Comparison of ENCODE assay signal across 22 cellular contexts in the genomic region with DNA sequence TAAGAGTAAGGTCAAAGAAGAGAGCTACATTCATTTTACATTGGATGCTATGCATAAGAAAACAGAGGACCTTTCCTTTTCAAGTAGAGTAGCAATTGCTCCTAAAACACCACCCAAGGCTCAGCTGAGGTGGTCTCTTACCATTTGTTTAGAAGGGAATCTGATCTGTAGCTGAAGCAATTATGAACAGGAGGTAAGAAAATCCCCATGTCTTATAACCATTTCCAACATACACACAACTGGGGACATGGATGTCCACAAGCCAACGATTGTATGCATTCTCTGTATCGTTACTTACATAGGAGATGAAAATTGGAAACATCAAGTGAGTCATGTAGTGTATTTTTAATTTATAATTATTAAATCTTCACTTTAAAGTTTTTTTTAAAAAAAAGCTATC.
"Had no signal": no experiment of that assay in that cellular context is flagged by ENCODE, and none has a peak within 500 bp of the region (broad histone marks: within the 10 kb centered on the region; RNA-seq: fewer than 3 reads in every experiment).

No MANE protein-coding gene starts in this region.

- H3K36me3 ChIP-seq: heart right ventricle, thoracic aorta, upper lobe of left lung had no signal

- H3K9me3 Mint-ChIP-seq: activated CD4-positive, alpha-beta T cell treated with anti-CD3 and anti-CD28 coated beads, Interleukin-2, amount 10 ng/mL, durations not matched to agents 24 days and 14 days; activated naive CD8-positive, alpha-beta T cell treated with anti-CD3 and anti-CD28 coated beads, Interleukin-2, amount 50 U/mL, for 24 hours; activated T-helper 1 cell treated with anti-CD3 and anti-CD28 coated beads, Interleukin-12 subunit alpha, Interleukin-12 subunit beta, Interleukin-2, Interleukin-4 antibody, amounts not matched to agents 30 ng/mL and 10 ng/mL and 1 ng/mL, durations not matched to agents 14 hours and 24 hours and 36 hours; T-helper 1 cell treated with Interleukin-12 subunit alpha and Interleukin-12 subunit beta and Interleukin-4 antibody, amounts not matched to agents 30 μg/mL and 1 μg/mL, for 36 hours had no signal

- H3K9me3 ChIP-seq: body of pancreas, heart right ventricle, thoracic aorta, upper lobe of left lung had no signal

- H3K4me3 ChIP-seq: body of pancreas, heart right ventricle, thoracic aorta, upper lobe of left lung had no signal

- H3K27me3 Mint-ChIP-seq: activated CD4-positive, alpha-beta memory T cell treated with anti-CD3 and anti-CD28 coated beads, Interleukin-2, amount 10 ng/mL, durations not matched to agents 7 days and 5 days; activated CD4-positive, alpha-beta T cell treated with anti-CD3 and anti-CD28 coated beads, Interleukin-2, amount 10 ng/mL, durations not matched to agents 24 days and 14 days; activated naive CD8-positive, alpha-beta T cell treated with anti-CD3 and anti-CD28 coated beads, Interleukin-2, amount 50 U/mL, for 24 hours had no signal

- H3K4me3 Mint-ChIP-seq: activated CD4-positive, alpha-beta memory T cell treated with anti-CD3 and anti-CD28 coated beads, Interleukin-2, amount 10 ng/mL, durations not matched to agents 7 days and 5 days; activated CD4-positive, alpha-beta T cell treated with anti-CD3 and anti-CD28 coated beads, Interleukin-2, amount 10 ng/mL, durations not matched to agents 24 days and 14 days; activated naive CD8-positive, alpha-beta T cell treated with anti-CD3 and anti-CD28 coated beads, Interleukin-2, amount 50 U/mL, for 24 hours; activated T-helper 1 cell treated with anti-CD3 and anti-CD28 coated beads, Interleukin-12 subunit alpha, Interleukin-12 subunit beta, Interleukin-2, Interleukin-4 antibody, amounts not matched to agents 30 ng/mL and 10 ng/mL and 1 ng/mL, durations not matched to agents 14 hours and 24 hours and 36 hours; T-helper 1 cell treated with Interleukin-12 subunit alpha and Interleukin-12 subunit beta and Interleukin-4 antibody, amounts not matched to agents 30 μg/mL and 1 μg/mL, for 36 hours had no signal

- ATAC-seq: activated naive CD8-positive, alpha-beta T cell treated with anti-CD3 and anti-CD28 coated beads, Interleukin-2, amount 50 U/mL, for 24 hours; body of pancreas; heart right ventricle; left cardiac atrium; sciatic nerve had no signal

- H3K27me3 ChIP-seq: body of pancreas, heart right ventricle, upper lobe of left lung had no signal

- H3K27ac ChIP-seq: body of pancreas, heart right ventricle, thoracic aorta, upper lobe of left lung had no signal

- H3K27ac Mint-ChIP-seq: activated CD4-positive, alpha-beta memory T cell treated with anti-CD3 and anti-CD28 coated beads, Interleukin-2, amount 10 ng/mL, durations not matched to agents 7 days and 5 days; activated CD4-positive, alpha-beta T cell treated with anti-CD3 and anti-CD28 coated beads, Interleukin-2, amount 10 ng/mL, durations not matched to agents 24 days and 14 days; activated naive CD8-positive, alpha-beta T cell treated with anti-CD3 and anti-CD28 coated beads, Interleukin-2, amount 50 U/mL, for 24 hours; activated T-helper 1 cell treated with anti-CD3 and anti-CD28 coated beads, Interleukin-12 subunit alpha, Interleukin-12 subunit beta, Interleukin-2, Interleukin-4 antibody, amounts not matched to agents 30 ng/mL and 10 ng/mL and 1 ng/mL, durations not matched to agents 14 hours and 24 hours and 36 hours; T-helper 1 cell treated with Interleukin-12 subunit alpha and Interleukin-12 subunit beta and Interleukin-4 antibody, amounts not matched to agents 30 μg/mL and 1 μg/mL, for 36 hours had no signal

- DNase-seq: activated CD4-positive, alpha-beta memory T cell treated with anti-CD3 and anti-CD28 coated beads, Interleukin-2, amount 10 ng/mL, durations not matched to agents 7 days and 5 days; activated CD4-positive, alpha-beta T cell treated with anti-CD3 and anti-CD28 coated beads, Interleukin-2, amount 10 ng/mL, durations not matched to agents 24 days and 14 days; activated CD4-positive, CD25-positive, alpha-beta regulatory T cell; activated gamma-delta T cell; activated naive CD4-positive, alpha-beta T cell treated with anti-CD3 and anti-CD28 coated beads, Interleukin-2, amount 50 U/mL, for 16 hours; activated naive CD8-positive, alpha-beta T cell treated with anti-CD3 and anti-CD28 coated beads, Interleukin-2, amount 50 U/mL, for 24 hours; activated T-cell treated with anti-CD3 and anti-CD28 coated beads for 4 hours; body of pancreas; heart right ventricle; islet precursor cell; left cardiac atrium; nucleus accumbens; small intestine; stimulated activated CD4-positive, alpha-beta T cell treated with anti-CD3 and anti-CD28 coated beads, Interleukin-15, amount 100 ng/mL, for 24 hours; stimulated activated CD8-positive, alpha-beta memory T cell treated with anti-CD3 and anti-CD28 coated beads, Interleukin-4, amount 100 ng/mL, for 48 hours; stimulated activated naive CD4-positive, alpha-beta T cell; T1000; upper lobe of left lung had no signal

- H3K4me1 ChIP-seq: body of pancreas had no signal

- H3K4me1 Mint-ChIP-seq: activated CD4-positive, alpha-beta memory T cell treated with anti-CD3 and anti-CD28 coated beads, Interleukin-2, amount 10 ng/mL, durations not matched to agents 7 days and 5 days had no signal
